12 cellular contexts compared by ENCODE assay signal in the genomic region with DNA sequence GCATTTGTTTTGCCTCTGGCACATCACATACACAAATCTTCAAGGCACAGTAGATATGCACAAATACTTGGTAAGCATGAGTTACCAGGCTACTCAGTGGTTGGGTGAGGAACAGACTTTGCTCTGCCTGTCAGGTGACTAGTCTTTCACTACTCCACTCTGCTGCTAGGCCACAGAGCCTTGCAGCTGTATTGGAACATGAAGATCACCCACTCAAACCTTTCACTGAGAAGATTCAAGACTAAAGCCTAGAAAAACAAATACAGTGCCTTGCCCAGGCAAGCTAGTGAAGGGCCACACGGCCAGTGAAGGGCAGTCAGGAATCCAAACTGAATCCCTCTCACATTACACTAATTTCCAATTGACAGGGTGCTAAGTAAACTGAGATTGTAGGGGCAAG. TPM values are rescaled to one million over a fixed set of nuclear protein-coding genes. Genes with fewer than 3 reads are reported as not detected.
A peak's percentile ranks its signal among the peaks of the same experiment; 100 is the strongest.
DNase-seq lines count a peak whose midpoint lies in the region; ATAC-seq and TF ChIP-seq lines count a peak whose summit lies in the region.
"Had no signal": no experiment of that assay in that cellular context is flagged by ENCODE, and none has a peak within 500 bp of the region (broad histone marks: within the 10 kb centered on the region; RNA-seq: fewer than 3 reads in every experiment).

No MANE protein-coding gene starts in this region.

- no peak overlapping the region for H3K4me3 ChIP-seq in mammary epithelial cell (replicated peaks in 1 of 3; ENCODE audit: insufficient read depth in 1 of 3, low read depth in 2 of 3, low read length in 3 of 3)
- H3K4me3 ChIP-seq in breast epithelium, result no peak overlapping the region
- H3K4me3 ChIP-seq in thyroid gland (replicated peaks in 1 of 3), result no peak overlapping the region
- H3K4me3 ChIP-seq in prostate gland, result no peak overlapping the region

- DNase-seq in mammary epithelial cell, result no peak
- no peak for DNase-seq in breast epithelium (ENCODE audit: low spot score in 2 of 2)
- DNase-seq in thyroid gland, result peak; percentile 61 to 66
- DNase-seq in NCI-H82 (lab: John Stamatoyannopoulos, UW), result no peak
- DNase-seq in activated T-cell treated with anti-CD3 and anti-CD28 coated beads, Interleukin-2, amount 50 U/mL, for 72 hours, result no peak
- no peak for DNase-seq in prostate gland (ENCODE audit: low spot score)
- DNase-seq: AML-193; foreskin keratinocyte; stimulated activated naive CD8-positive, alpha-beta T cell treated with anti-CD3 and anti-CD28 coated beads, Interleukin-15, Interleukin-2, amounts not matched to agents 100 U/mL and 50 U/mL, for 24 hours had no signal

- H3K9me3 ChIP-seq in mammary epithelial cell (replicated peaks; ENCODE audit: insufficient read depth, low read length), result no peaks in the 10 kb centered on the region
- no peaks in the 10 kb centered on the region for H3K9me3 ChIP-seq in breast epithelium
- H3K9me3 ChIP-seq in thyroid gland, result no peaks in the 10 kb centered on the region
- no peaks in the 10 kb centered on the region for H3K9me3 ChIP-seq in prostate gland

- H3K79me2 ChIP-seq in mammary epithelial cell (ENCODE audit: insufficient read depth, low read length), result peaks cover 15% of the 10 kb centered on the region

- H3K36me3 ChIP-seq in mammary epithelial cell (ENCODE audit: insufficient read depth, low read length) (no peaks in the 10 kb centered on the region), breast epithelium (no peaks in the 10 kb centered on the region), thyroid gland (no peaks in the 10 kb centered on the region), prostate gland (no peaks in the 10 kb centered on the region)

- H3K27me3 ChIP-seq in mammary epithelial cell (ENCODE audit: insufficient read depth, low read length) (no peaks in the 10 kb centered on the region), breast epithelium (no peaks in the 10 kb centered on the region), thyroid gland (no peaks in the 10 kb centered on the region), prostate gland (replicated peaks; ENCODE audit: insufficient read depth) (no peaks in the 10 kb centered on the region)
- H3K27me3 ChIP-seq: foreskin keratinocyte had no signal

- TF ChIP-seq POLR2A in breast epithelium (IDR thresholded peaks at IDR 0.05), result no peak
- no peak for TF ChIP-seq POLR2A in thyroid gland (IDR thresholded peaks at IDR 0.05)
- no peak for TF ChIP-seq POLR2A in prostate gland (IDR thresholded peaks at IDR 0.05)

- TF ChIP-seq CTCF in mammary epithelial cell (conservative IDR thresholded peaks at IDR 0.05 in 1 of 2, IDR thresholded peaks at IDR 0.05 in 1 of 2; ENCODE audit: extremely low read depth in 1 of 2, insufficient read depth in 1 of 2, low read depth in 1 of 2, low read length in 2 of 2) (no peak), breast epithelium (IDR thresholded peaks at IDR 0.05) (no peak), thyroid gland (IDR thresholded peaks at IDR 0.05) (peak in 1 of 6 experiments; percentile 13), prostate gland (IDR thresholded peaks at IDR 0.05) (no peak)

- H3K4me1 ChIP-seq in mammary epithelial cell (ENCODE audit: insufficient read depth, low read length) (peaks cover 4% of the 10 kb centered on the region), breast epithelium (no peaks in the 10 kb centered on the region), thyroid gland (peaks cover 7 to 16% of the 10 kb centered on the region in 2 donors), prostate gland (replicated peaks) (no peaks in the 10 kb centered on the region)
- H3K4me1 ChIP-seq: foreskin keratinocyte had no signal

- no peaks in the 10 kb centered on the region for H3K9me3 Mint-ChIP-seq in dendritic cell treated with granulocyte-macrophage colony-stimulating factor and Interleukin-4, amounts not matched to agents 40 ng/mL and 50 ng/mL, for 4 days
- H3K9me3 Mint-ChIP-seq in activated T-cell treated with anti-CD3 and anti-CD28 coated beads, Interleukin-2, amount 50 U/mL, for 72 hours, result no peaks in the 10 kb centered on the region
- H3K9me3 Mint-ChIP-seq: central memory CD8-positive, alpha-beta T cell had no signal

- dilution Hi-C loops in mammary epithelial cell (cut with HindIII; ENCODE audit: low sequenced_read_pairs), result no loop called here

- H3K27ac ChIP-seq in mammary epithelial cell (ENCODE audit: insufficient read depth, low read depth, low read length) (no peak overlapping the region), breast epithelium (no peak overlapping the region), thyroid gland (peak overlapping the region; percentile 5 to 73 (median 33)), prostate gland (no peak overlapping the region)
- H3K27ac ChIP-seq: foreskin keratinocyte had no signal

- no TSS peak for BruUV-seq in mammary epithelial cell (replicated peaks; lab: Mats Ljungman, UMichigan)

- WGBS in mammary epithelial cell (ENCODE audit: low coverage, missing lambda C conversion rate), result 0% methylated on average over 1 of the region's 1 CpG
- whole genome bisulfite sequencing in thyroid gland, 2 donors, result 38 to 40% methylated on average over 1 of the region's 1 CpG
- 44% methylated on average over 1 of the region's 1 CpG for WGBS in prostate gland

- H3K4me2 ChIP-seq in mammary epithelial cell (ENCODE audit: insufficient read depth, low read depth, low read length), result no peak overlapping the region

- peaks cover 50% of the 10 kb centered on the region for H3K4me1 Mint-ChIP-seq in dendritic cell treated with granulocyte-macrophage colony-stimulating factor and Interleukin-4, amounts not matched to agents 40 ng/mL and 50 ng/mL, for 4 days (ENCODE audit: low read depth)
- H3K4me1 Mint-ChIP-seq in activated T-cell treated with anti-CD3 and anti-CD28 coated beads, Interleukin-2, amount 50 U/mL, for 72 hours (ENCODE audit: low read depth), result peaks cover 16% of the 10 kb centered on the region

- ATAC-seq in HG03354 (IDR thresholded peaks at IDR 0.05; ENCODE audit: poor library complexity, severe bottlenecking, unreplicated experiment), result peak; percentile 48
- no peak for ATAC-seq in activated T-cell treated with anti-CD3 and anti-CD28 coated beads, Interleukin-2, amount 50 U/mL, for 72 hours (replicated peaks in 1 of 2)
- ATAC-seq: foreskin keratinocyte; stimulated activated naive CD8-positive, alpha-beta T cell treated with anti-CD3 and anti-CD28 coated beads, Interleukin-15, Interleukin-2, amounts not matched to agents 100 U/mL and 50 U/mL, for 24 hours had no signal

- no peaks in the 10 kb centered on the region for H3K27me3 Mint-ChIP-seq in dendritic cell treated with granulocyte-macrophage colony-stimulating factor and Interleukin-4, amounts not matched to agents 40 ng/mL and 50 ng/mL, for 4 days
- no peaks in the 10 kb centered on the region for H3K27me3 Mint-ChIP-seq in activated T-cell treated with anti-CD3 and anti-CD28 coated beads, Interleukin-2, amount 50 U/mL, for 72 hours (ENCODE audit: low read depth)
- H3K27me3 Mint-ChIP-seq: central memory CD8-positive, alpha-beta T cell had no signal

- CTCF ChIA-PET in mammary epithelial cell (lab: Charles Lee; ENCODE audit: low non-redundant PET), result no interaction called here

- peak overlapping the region; percentile 68 for H3K27ac Mint-ChIP-seq in dendritic cell treated with granulocyte-macrophage colony-stimulating factor and Interleukin-4, amounts not matched to agents 40 ng/mL and 50 ng/mL, for 4 days
- no peak overlapping the region for H3K27ac Mint-ChIP-seq in activated T-cell treated with anti-CD3 and anti-CD28 coated beads, Interleukin-2, amount 50 U/mL, for 72 hours

- H4K20me1 ChIP-seq in mammary epithelial cell (ENCODE audit: insufficient read depth, low read length), result no peaks in the 10 kb centered on the region

- peaks cover 24% of the 10 kb centered on the region for H3K36me3 Mint-ChIP-seq in dendritic cell treated with granulocyte-macrophage colony-stimulating factor and Interleukin-4, amounts not matched to agents 40 ng/mL and 50 ng/mL, for 4 days (ENCODE audit: low read depth)
- H3K36me3 Mint-ChIP-seq in activated T-cell treated with anti-CD3 and anti-CD28 coated beads, Interleukin-2, amount 50 U/mL, for 72 hours (ENCODE audit: insufficient read depth in 2 of 2), result peaks cover 5 to 13% of the 10 kb centered on the region in 2 donors

- in situ Hi-C loops in mammary epithelial cell (cut with MboI; ENCODE audit: low sequenced_read_pairs in 2 of 2), result loop anchor here in 1 of 2 donors (25.0 kb wide), 2 partner anchors 354 to 1404 kb away; no protein-coding TSS in a partner anchor

- intact Hi-C loops in mammary epithelial cell (cut with micrococcal nuclease), result no loop called here
- intact Hi-C loops in breast epithelium (cut with DNase I; ENCODE audit: low total_unique reads), result no loop called here
- intact Hi-C loops in dendritic cell treated with granulocyte-macrophage colony-stimulating factor and Interleukin-4, amounts not matched to agents 40 ng/mL and 50 ng/mL, for 4 days (cut with micrococcal nuclease), result no loop called here
- intact Hi-C loops in thyroid gland (cut with DNase I), result no loop called here
- intact Hi-C loops in prostate gland (cut with DNase I), result no loop called here

- no peak overlapping the region for H3K9ac ChIP-seq in mammary epithelial cell (ENCODE audit: insufficient read depth, low read length)

- H2AFZ ChIP-seq in mammary epithelial cell (ENCODE audit: low read depth, low read length), result peak overlapping the region; percentile 10

- H3K4me3 Mint-ChIP-seq in dendritic cell treated with granulocyte-macrophage colony-stimulating factor and Interleukin-4, amounts not matched to agents 40 ng/mL and 50 ng/mL, for 4 days, result no peak overlapping the region
- H3K4me3 Mint-ChIP-seq in activated T-cell treated with anti-CD3 and anti-CD28 coated beads, Interleukin-2, amount 50 U/mL, for 72 hours, result no peak overlapping the region
- H3K4me3 Mint-ChIP-seq: central memory CD8-positive, alpha-beta T cell had no signal

RNA-seq across cellular contexts. Expression of gene DTNBP1, which starts 47.0 kb away (rescaled TPM):
- total RNA-seq in mammary epithelial cell, result 1 to 10 TPM; 2.8 to 9.9 TPM
- polyA plus RNA-seq in mammary epithelial cell, result 11.1 TPM
- polyA minus RNA-seq in mammary epithelial cell, result 10.1 TPM
- total RNA-seq in breast epithelium, result 10 to 100 TPM; 14.6 to 22.0 (median 19.5) TPM
- total RNA-seq in thyroid gland, result 10 to 100 TPM; 10.3 to 19.2 (median 12.2) TPM
- 10 to 100 TPM; 24.5 to 27.1 TPM for total RNA-seq in activated T-cell treated with anti-CD3 and anti-CD28 coated beads, Interleukin-2, amount 50 U/mL, for 72 hours
- total RNA-seq in prostate gland, result 10 to 100 TPM in 1 of 2 donors, 1 to 10 TPM in 1; 9.0 to 14.1 TPM

Comparison
In these comparisons a context has a peak if more than half of its experiments do, and no peak if none do; other contexts are left out.
1. DNase-seq: peak in thyroid gland (2 of 2); none in mammary epithelial cell (single experiment), breast epithelium (0 of 2), NCI-H82 (single experiment), activated T-cell treated with anti-CD3 and anti-CD28 coated beads, Interleukin-2, amount 50 U/mL, for 72 hours (0 of 2) and prostate gland (single experiment).
2. H3K27ac ChIP-seq: peak in thyroid gland (3 of 3); none in mammary epithelial cell (single experiment), breast epithelium (0 of 2) and prostate gland (0 of 2).